ENCODE assay signal across 27 cellular contexts in genomic region chr1:10520952-10521351, GRCh38.
"Had no signal": no experiment of that assay in that cellular context is flagged by ENCODE, and none has a peak within 500 bp of the region (broad histone marks: within the 10 kb centered on the region; RNA-seq: fewer than 3 reads in every experiment).

No MANE protein-coding gene starts in this region.

- FAIRE-seq: bronchial epithelial cell, TTC549 had no signal

- H2AFZ ChIP-seq: neural progenitor cell had no signal

- DNase-seq: activated CD4-positive, alpha-beta T cell treated with anti-CD3 and anti-CD28 coated beads, Interleukin-2, amount 10 ng/mL, durations not matched to agents 7 days and 5 days; activated CD4-positive, CD25-positive, alpha-beta regulatory T cell treated with anti-CD3 and anti-CD28 coated beads, Interleukin-2, amount 50 U/mL, for 72 hours; activated CD8-positive, alpha-beta memory T cell treated with anti-CD3 and anti-CD28 coated beads, Interleukin-2, amount 50 U/mL, for 4 hours; activated naive CD4-positive, alpha-beta T cell; amygdala; cerebellar nuclear complex; endodermal cell; heart left ventricle; islet precursor cell; left cardiac atrium; ovary; right cardiac atrium; stimulated activated CD4-positive, alpha-beta T cell treated with anti-CD3 and anti-CD28 coated beads, Interleukin-12 subunit alpha, Interleukin-12 subunit beta, amount 100 ng/mL, for 4 hours; stomach; WERI-Rb-1 had no signal

- H3K9me3 Mint-ChIP-seq: activated CD4-positive, alpha-beta T cell treated with anti-CD3 and anti-CD28 coated beads, Interleukin-2, amount 10 ng/mL, durations not matched to agents 7 days and 5 days; endodermal cell; memory B cell; neural progenitor cell had no signal

- H3K36me3 ChIP-seq: gastroesophageal sphincter, heart left ventricle, neural progenitor cell, ovary, prostate gland, stomach, suprapubic skin, tibial nerve had no signal

- H3K27me3 ChIP-seq: gastroesophageal sphincter, heart left ventricle, neural progenitor cell, ovary, stomach, suprapubic skin, tibial nerve had no signal

- H3K27ac Mint-ChIP-seq: activated CD4-positive, alpha-beta T cell treated with anti-CD3 and anti-CD28 coated beads, Interleukin-2, amount 10 ng/mL, durations not matched to agents 7 days and 5 days; activated naive CD8-positive, alpha-beta T cell; endodermal cell; memory B cell; neural progenitor cell had no signal

- H3K36me3 Mint-ChIP-seq: neural progenitor cell had no signal

- H3K4me3 Mint-ChIP-seq: activated CD4-positive, alpha-beta T cell treated with anti-CD3 and anti-CD28 coated beads, Interleukin-2, amount 10 ng/mL, durations not matched to agents 7 days and 5 days; activated naive CD8-positive, alpha-beta T cell; endodermal cell; memory B cell; neural progenitor cell had no signal

- H3K27me3 Mint-ChIP-seq: activated CD4-positive, alpha-beta T cell treated with anti-CD3 and anti-CD28 coated beads, Interleukin-2, amount 10 ng/mL, durations not matched to agents 7 days and 5 days; activated naive CD8-positive, alpha-beta T cell; memory B cell had no signal

- ATAC-seq: gastroesophageal sphincter, heart left ventricle, left cardiac atrium, right cardiac atrium had no signal

- H3K4me3 ChIP-seq: coronary artery, gastroesophageal sphincter, heart left ventricle, neural progenitor cell, ovary, prostate gland, SK-N-MC, stomach, suprapubic skin, tibial nerve had no signal

- H3K4me2 ChIP-seq: neural progenitor cell had no signal

- H3K9me3 ChIP-seq: gastroesophageal sphincter, heart left ventricle, ovary, prostate gland, stomach, suprapubic skin, tibial nerve had no signal

- H3K27ac ChIP-seq: coronary artery, epithelial cell of prostate, gastroesophageal sphincter, heart left ventricle, neural progenitor cell, ovary, prostate gland, SK-N-MC, suprapubic skin, tibial nerve, WERI-Rb-1 had no signal

- H3K9ac ChIP-seq: neural progenitor cell had no signal
